In the genomic region with DNA sequence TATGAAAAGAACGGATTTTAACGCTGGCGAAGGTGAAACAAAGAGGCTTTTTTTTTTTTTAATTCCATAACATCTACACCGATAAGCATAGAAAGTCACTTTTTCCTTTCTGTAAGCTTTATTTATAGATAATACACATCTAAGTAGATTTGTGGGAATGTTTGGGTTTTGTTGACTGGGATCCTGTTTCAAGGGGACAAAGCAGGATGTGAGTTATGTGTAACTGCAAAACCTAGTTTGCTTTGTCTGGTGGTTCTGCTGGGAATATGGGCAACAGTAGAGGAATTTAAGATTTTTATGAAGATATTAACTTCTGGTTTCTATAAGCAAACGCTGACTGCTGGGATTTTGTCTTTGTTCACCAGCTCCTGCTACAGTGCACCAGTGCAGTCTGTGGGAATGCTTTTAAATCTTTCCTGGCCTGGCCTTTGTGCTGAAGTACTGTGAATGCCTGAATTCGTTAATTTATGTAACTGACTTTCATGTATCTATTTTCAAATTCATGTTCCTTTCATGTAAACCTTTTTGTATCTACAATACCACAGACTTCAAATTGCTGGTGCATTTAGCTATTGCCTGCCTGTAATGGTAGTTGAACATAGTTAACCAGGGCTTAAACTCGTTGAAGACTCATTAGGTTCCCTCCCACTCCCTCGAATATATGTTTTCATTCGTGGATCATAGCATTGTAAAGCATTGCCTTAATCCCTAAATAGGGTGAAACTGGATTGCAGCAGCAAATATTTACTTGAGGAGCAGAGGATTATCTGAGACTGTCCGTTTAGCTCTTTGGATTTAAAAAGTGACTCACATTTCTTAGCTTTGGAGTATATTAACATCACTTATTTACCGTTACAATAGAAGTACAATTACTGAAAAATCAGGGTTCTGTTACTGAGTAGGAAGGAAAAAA, we compare ENCODE assay signal across 8 cellular contexts. TPM values are rescaled to one million over a fixed set of nuclear protein-coding genes. Genes with fewer than 3 reads are reported as not detected.
DNase-seq lines count a peak whose midpoint lies in the region; ATAC-seq lines count a peak whose summit lies in the region.

No MANE protein-coding gene starts in this region.

- H3K27me3 ChIP-seq in BLaER1 = no peaks in the 10 kb centered on the region

- H3K4me3 ChIP-seq in BLaER1 (peak overlapping the region; percentile 82), mesodermal cell (ENCODE audit: extremely low read depth, insufficient read depth, low read length, poor library complexity, severe bottlenecking) (peak overlapping the region; percentile 91)

- H3K4me2 ChIP-seq in BLaER1 = peak overlapping the region; percentile 91

- WGBS in mesodermal cell (ENCODE audit: insufficient coverage in 2 of 2), 2 experiments = 0% methylated on average over 1 to 2 of the region's 11 CpGs

- DNase-seq in KBM-7 = peak; percentile 11
- peak in 4 of 61 donors; percentile 1 to 17 (median 5) for DNase-seq in caudate nucleus (lab: John Stamatoyannopoulos, UW)
- no peak for DNase-seq in T1000 (lab: John Stamatoyannopoulos, UW)
- no peak for DNase-seq in stimulated activated naive CD4-positive, alpha-beta T cell treated with Interleukin-2 at 50 U/mL for 16 hours (lab: John Stamatoyannopoulos, UW)

- H3K36me3 ChIP-seq in BLaER1 (no peaks in the 10 kb centered on the region; the same call in 1 of the 2 replicates), mesodermal cell (ENCODE audit: control insufficient read depth, insufficient read depth, low read length) (peaks cover 7% of the 10 kb centered on the region)

- H3K9me3 ChIP-seq in BLaER1 = peaks cover 8% of the 10 kb centered on the region
- no peaks in the 10 kb centered on the region for H3K9me3 ChIP-seq in mesodermal cell (ENCODE audit: control insufficient read depth, low read length)

- no peak for ATAC-seq in GM21381 (IDR thresholded peaks at IDR 0.05; ENCODE audit: unreplicated experiment)
- no peak for ATAC-seq in HG02938 (IDR thresholded peaks at IDR 0.05; ENCODE audit: unreplicated experiment)

- H3K27ac ChIP-seq in BLaER1 (peak overlapping the region; percentile 82), caudate nucleus (ENCODE audit: low read depth, low read length) (peak overlapping the region; percentile 71), mesodermal cell (ENCODE audit: low read depth, low read length, severe bottlenecking) (peak overlapping the region; percentile 91)

- H3K4me1 ChIP-seq in BLaER1 (peaks cover 25% of the 10 kb centered on the region), mesodermal cell (ENCODE audit: control insufficient read depth, insufficient read depth, low read length, poor library complexity, severe bottlenecking) (no peaks in the 10 kb centered on the region)

- H4K20me1 ChIP-seq in BLaER1 = peaks cover 18% of the 10 kb centered on the region

- in situ Hi-C loops in KBM-7 (cut with MboI; ENCODE audit: low pct_unique_long_range_greater_than_20kb, low sequenced_read_pairs) = no loop called here

- peak overlapping the region; percentile 86 for H3K9ac ChIP-seq in BLaER1

RNA-seq across cellular contexts. Expression of a gene that starts 1.5 kb away (rescaled TPM):
- 85.0 TPM for polyA plus RNA-seq in mesodermal cell (2013, experiment 1 of 2)
- 79.4 TPM for polyA plus RNA-seq in mesodermal cell (2013, experiment 2 of 2)
